1 cellular context compared by ENCODE assay signal in the genomic region with DNA sequence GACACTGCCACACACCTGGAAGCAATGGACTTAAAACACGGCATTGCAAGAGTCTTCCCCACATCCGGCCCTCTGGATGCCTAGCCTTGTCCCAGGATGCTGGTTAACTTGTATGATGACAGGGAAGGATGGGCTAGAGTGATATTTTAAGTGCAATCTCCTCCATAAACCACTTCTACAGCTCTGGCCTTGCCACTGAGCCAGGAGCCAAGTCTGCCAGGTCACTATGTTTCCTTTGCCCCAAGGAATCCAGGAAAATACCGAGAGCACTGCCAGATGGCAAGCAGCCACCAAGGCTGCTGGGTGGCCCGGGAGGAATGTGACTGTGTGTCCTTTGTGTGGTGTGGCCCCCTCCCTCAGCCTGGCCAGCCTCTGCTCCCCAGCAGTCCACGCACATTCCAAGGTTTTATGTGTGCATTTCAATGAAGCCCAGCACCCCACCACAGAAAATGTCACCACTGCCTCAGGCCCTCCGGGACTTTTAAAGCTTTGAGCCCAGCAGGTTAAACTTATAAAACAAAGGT.
A peak's percentile ranks its signal among the peaks of the same experiment; 100 is the strongest.
TF ChIP-seq lines count a peak whose summit lies in the region.

No MANE protein-coding gene starts in this region.

TF ChIP-seq in SK-N-SH treated with all-trans-retinoic acid at 6 μM for 48 hours, 23 proteins besides CTCF, POLR2A, EP300 and RAD21 (continued from another document):
- TF ChIP-seq TSHZ2 (CRISPR knock-in tag; IDR thresholded peaks at IDR 0.05) (no peak), ISL1 (CRISPR knock-in tag; IDR thresholded peaks at IDR 0.05) (peak; percentile 43), ESRRG (CRISPR knock-in tag; IDR thresholded peaks at IDR 0.05) (no peak), RARB (CRISPR knock-in tag; IDR thresholded peaks at IDR 0.05) (no peak)
